In genomic region chr17:45910667-45911066, GRCh38 we compare ENCODE assay signal across 25 cellular contexts.
"Had no signal": no experiment of that assay in that cellular context is flagged by ENCODE, and none has a peak within 500 bp of the region (broad histone marks: within the 10 kb centered on the region; RNA-seq: fewer than 3 reads in every experiment).

No MANE protein-coding gene starts in this region.

- H3K27ac Mint-ChIP-seq: effector memory CD8-positive, alpha-beta T cell; memory B cell; nephron; neural progenitor cell; progenitor cell of endocrine pancreas; stimulated activated effector memory CD8-positive, alpha-beta T cell treated with anti-CD3 and anti-CD28 coated beads, Interleukin-12 subunit alpha, Interleukin-12 subunit beta, amount 100 ng/mL, for 72 hours had no signal

- DNase-seq: dermis blood vessel endothelial cell; effector memory CD8-positive, alpha-beta T cell; erythroblast; esophagus squamous epithelium; heart left ventricle; kidney; right cardiac atrium; sigmoid colon; stimulated activated CD4-positive, alpha-beta T cell treated with anti-CD3 and anti-CD28 coated beads, Interleukin-2, amount 100 ng/mL, for 24 hours; stimulated activated CD4-positive, alpha-beta T cell treated with anti-CD3 and anti-CD28 coated beads, Interleukin-4, amount 100 ng/mL, for 24 hours; stimulated activated naive CD4-positive, alpha-beta T cell treated with Interleukin-2 at 50 U/mL for 16 hours; stomach; thyroid gland; trophoblast cell had no signal

- H3K4me3 Mint-ChIP-seq: effector memory CD8-positive, alpha-beta T cell; memory B cell; nephron; neural progenitor cell; stimulated activated effector memory CD8-positive, alpha-beta T cell treated with anti-CD3 and anti-CD28 coated beads, Interleukin-12 subunit alpha, Interleukin-12 subunit beta, amount 100 ng/mL, for 72 hours had no signal

- ATAC-seq: effector memory CD8-positive, alpha-beta T cell; heart left ventricle; left lobe of liver; right cardiac atrium; stimulated activated effector memory CD8-positive, alpha-beta T cell treated with anti-CD3 and anti-CD28 coated beads, Interleukin-12 subunit alpha, Interleukin-12 subunit beta, amount 100 ng/mL, for 72 hours had no signal

- H3K79me2 ChIP-seq: hepatocyte had no signal

- H3K27ac ChIP-seq: coronary artery, esophagus squamous epithelium, heart left ventricle, hepatocyte, neural progenitor cell, parathyroid adenoma, sigmoid colon, stomach, thyroid gland, vagina had no signal

- H3K4me3 ChIP-seq: coronary artery, esophagus squamous epithelium, heart left ventricle, hepatocyte, lung, neural progenitor cell, sigmoid colon, stomach, thyroid gland, vagina had no signal

- H3K9ac ChIP-seq: neural progenitor cell, parathyroid adenoma had no signal

- H3K36me3 ChIP-seq: esophagus squamous epithelium, heart left ventricle, neural progenitor cell, sigmoid colon, stomach, thyroid gland, vagina had no signal

- H3K27me3 ChIP-seq: heart left ventricle, sigmoid colon, thyroid gland, vagina had no signal

- H3K4me1 ChIP-seq: esophagus squamous epithelium, sigmoid colon, stomach, thyroid gland, vagina had no signal

- H3K4me2 ChIP-seq: hepatocyte, neural progenitor cell had no signal

- H3K9me3 ChIP-seq: thyroid gland, vagina had no signal

- H2AFZ ChIP-seq: hepatocyte, neural progenitor cell, parathyroid adenoma had no signal
